ENCODE assay signal across 11 cellular contexts in the genomic region with DNA sequence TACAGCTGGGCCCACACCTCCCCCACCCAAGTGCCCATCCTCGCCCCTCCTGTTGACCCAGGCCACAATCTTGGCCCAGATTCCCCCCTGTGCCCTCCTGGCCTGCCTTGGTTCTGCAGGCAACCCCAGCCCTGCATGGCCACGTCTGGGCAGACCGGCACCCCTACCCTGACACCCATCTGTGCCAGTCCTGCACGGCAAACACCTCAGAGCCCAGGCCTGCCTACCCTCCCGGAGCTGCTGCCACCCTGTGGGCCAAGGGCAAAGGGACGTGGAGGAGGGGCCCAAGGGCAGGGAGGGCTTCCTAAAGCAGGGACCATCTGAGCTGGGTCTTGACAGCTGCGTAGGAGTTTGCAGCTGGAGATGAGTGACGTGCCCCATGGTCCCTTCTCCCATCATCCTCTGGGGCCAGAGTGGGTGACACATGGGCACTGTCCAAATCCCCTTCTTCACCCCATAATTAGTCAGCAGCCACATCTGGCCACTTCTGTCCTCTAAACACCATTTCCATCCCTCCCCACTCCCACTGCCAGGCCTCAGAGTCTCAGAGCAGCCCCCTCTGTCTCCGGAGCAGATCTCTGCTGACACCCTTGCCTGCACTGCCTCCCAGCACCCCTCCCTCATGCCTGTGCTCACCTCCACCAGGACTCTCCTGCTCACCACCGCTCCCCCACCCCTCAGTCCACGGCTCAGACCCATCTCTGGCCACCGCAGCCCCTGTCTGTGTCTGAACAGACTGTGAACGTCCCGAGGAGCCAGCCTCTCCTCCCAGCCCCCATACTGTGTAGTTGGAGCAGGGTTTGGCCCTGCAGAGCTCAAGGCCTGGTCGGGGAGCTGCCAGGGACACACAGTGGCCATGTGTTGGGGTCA. TPM values are rescaled to one million over a fixed set of nuclear protein-coding genes. Genes with fewer than 3 reads are reported as not detected.
A peak's percentile ranks its signal among the peaks of the same experiment; 100 is the strongest.
DNase-seq lines count a peak whose midpoint lies in the region; ATAC-seq and TF ChIP-seq lines count a peak whose summit lies in the region.
"Had no signal": no experiment of that assay in that cellular context is flagged by ENCODE, and none has a peak within 500 bp of the region (broad histone marks: within the 10 kb centered on the region; RNA-seq: fewer than 3 reads in every experiment).

No MANE protein-coding gene starts in this region.

- intact Hi-C loops in ovary (cut with DNase I), result loop anchor here in 1 of 4 donors (2.0 kb wide), 1 partner anchor 110 kb away; no protein-coding TSS in a partner anchor

- CTCF ChIA-PET in AG04450 (lab: Charles Lee), result interaction anchor here (0.6 to 5.7 kb wide), 4 partner anchors 56 to 119 kb away, joined by 4 to 91 read pairs (median 22); no protein-coding TSS in a partner anchor

- TF ChIP-seq CTCF in AG04450 (IDR thresholded peaks at IDR 0.05; ENCODE audit: low read depth, low read length) (no peak), NB4 (IDR thresholded peaks at IDR 0.05; ENCODE audit: low read depth, low read length) (no peak), coronary artery (IDR thresholded peaks at IDR 0.05) (no peak), ovary (IDR thresholded peaks at IDR 0.05) (no peak)

- H3K27ac ChIP-seq in AG04450 (ENCODE audit: low read depth, low read length) (peak overlapping the region; percentile 21), coronary artery (peak overlapping the region; percentile 55 to 85), ovary (peak overlapping the region; percentile 57 to 68)

- DNase-seq in AG04450 (ENCODE audit: low read depth, low spot score) (no peak), NB4 (ENCODE audit: low read depth) (peak; percentile 27), coronary artery (ENCODE audit: low spot score) (no peak), ovary (peak in 4 of 5 donors; percentile 57 to 69 (median 64)), NCI-H446 (lab: John Stamatoyannopoulos, UW) (no peak)
- DNase-seq: activated CD4-positive, CD25-positive, alpha-beta regulatory T cell treated with anti-CD3 and anti-CD28 coated beads, Interleukin-2, amount 50 U/mL, for 72 hours; NCI-H774 had no signal

- H3K36me3 ChIP-seq in ovary, result no peaks in the 10 kb centered on the region

- POLR2A ChIA-PET in AG04450 (lab: Yijun Ruan, JAX), result interaction anchor here (4.4 kb wide), 1 partner anchor 108 kb away, joined by 24 read pairs; no protein-coding TSS in a partner anchor

- WGBS in ovary, 3 donors, result 31 to 47% (median 37%) methylated on average over 15 of the region's 15 CpGs

- no peak for ATAC-seq in GM18858 (IDR thresholded peaks at IDR 0.05; ENCODE audit: unreplicated experiment)
- ATAC-seq in HG03520 (IDR thresholded peaks at IDR 0.05; ENCODE audit: unreplicated experiment), result no peak
- ATAC-seq in HG02588 (IDR thresholded peaks at IDR 0.05; ENCODE audit: unreplicated experiment), result no peak

- H3K4me1 ChIP-seq in ovary (ENCODE audit: insufficient read depth), result peaks cover 34% of the 10 kb centered on the region

- H3K27me3 ChIP-seq in AG04450 (ENCODE audit: control insufficient read depth, insufficient read depth, low read length) (no peaks in the 10 kb centered on the region), ovary (no peaks in the 10 kb centered on the region)
- H3K27me3 ChIP-seq: neutrophil had no signal

- no peak for TF ChIP-seq POLR2A in NB4 (IDR thresholded peaks at IDR 0.05; ENCODE audit: extremely low read depth, insufficient read length)
- TF ChIP-seq POLR2A in ovary (IDR thresholded peaks at IDR 0.05), result no peak

- H3K4me3 ChIP-seq in AG04450 (ENCODE audit: low read depth, low read length) (no peak overlapping the region), NB4 (ENCODE audit: low read depth, low read length) (no peak overlapping the region), coronary artery (no peak overlapping the region), ovary (no peak overlapping the region)

- no peak for TF ChIP-seq EP300 in ovary (IDR thresholded peaks at IDR 0.05)

- H3K9me3 ChIP-seq in AG04450 (ENCODE audit: control insufficient read depth, insufficient read depth, low read length) (no peaks in the 10 kb centered on the region; the same call in 1 of the 2 replicates), ovary (no peaks in the 10 kb centered on the region)
- H3K9me3 ChIP-seq: neutrophil had no signal

RNA-seq across cellular contexts. Expression of a gene that starts 35.6 kb away (rescaled TPM):
- polyA plus RNA-seq in AG04450 (2011; rRNA removed) (8.5 and 10.4 TPM in 2 replicates), ovary (10 to 100 TPM; 12.8 to 16.0 TPM)
- polyA minus RNA-seq in AG04450 (2011; rRNA and poly(A)+ RNA removed), result 11.5 and 14.1 TPM in 2 replicates
- 10 to 100 TPM in 6 of 7 donors, 1 to 10 TPM in 1; 9.7 to 41.0 (median 34.0) TPM for total RNA-seq in ovary

Comparison
In these comparisons a context has a peak if more than half of its experiments do, and no peak if none do; other contexts are left out.
1. DNase-seq: peak in NB4 (single experiment) and ovary (4 of 5); none in AG04450 (single experiment), coronary artery (single experiment) and NCI-H446 (0 of 2).
2. Peak in every context shown above with its lines, with median percentiles within 50 percentile points of each other: H3K27ac ChIP-seq.